Comparison of ENCODE assay signal across 20 cellular contexts in the genomic region with DNA sequence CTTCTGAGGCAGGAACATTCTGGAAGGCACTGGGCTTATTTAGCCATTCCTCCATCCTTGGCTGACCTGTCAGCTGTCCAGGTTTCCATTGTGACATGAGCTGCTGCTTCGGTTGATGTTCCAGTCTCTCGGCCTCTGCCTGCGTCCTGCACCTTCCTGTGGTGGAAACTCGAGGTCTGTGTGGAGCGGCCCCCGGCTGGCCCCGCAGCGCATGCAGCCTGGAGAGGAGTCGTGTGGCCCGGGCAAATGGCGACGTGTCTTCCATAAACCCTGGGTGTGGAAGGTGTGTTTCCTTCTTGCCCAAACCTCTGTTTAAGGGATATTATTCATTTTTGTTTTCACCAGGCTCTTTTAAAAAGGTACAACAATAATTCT.
"Had no signal": no experiment of that assay in that cellular context is flagged by ENCODE, and none has a peak within 500 bp of the region (broad histone marks: within the 10 kb centered on the region; RNA-seq: fewer than 3 reads in every experiment).

No MANE protein-coding gene starts in this region.

- H3K4me1 ChIP-seq: foreskin keratinocyte, heart left ventricle, psoas muscle, upper lobe of right lung had no signal

- H3K27ac ChIP-seq: dorsolateral prefrontal cortex, esophagus muscularis mucosa, foreskin keratinocyte, gastroesophageal sphincter, heart left ventricle, hepatocyte, psoas muscle, transverse colon, upper lobe of right lung, vagina had no signal

- H3K36me3 ChIP-seq: esophagus muscularis mucosa, gastroesophageal sphincter, heart left ventricle, transverse colon, upper lobe of right lung, vagina had no signal

- H3K4me3 ChIP-seq: dorsolateral prefrontal cortex, esophagus muscularis mucosa, gastroesophageal sphincter, heart left ventricle, hepatocyte, psoas muscle, transverse colon, upper lobe of right lung, vagina had no signal

- H3K27me3 ChIP-seq: hepatocyte, vagina had no signal

- H3K9me3 ChIP-seq: esophagus muscularis mucosa, gastroesophageal sphincter, heart left ventricle, psoas muscle, transverse colon, upper lobe of right lung, vagina had no signal

- DNase-seq: dorsolateral prefrontal cortex; effector CD4-positive, alpha-beta T cell; endodermal cell; foreskin keratinocyte; mesenchymal stem cell; midbrain; nephron progenitor cell; nucleus accumbens; small intestine; stimulated activated CD4-positive, alpha-beta T cell treated with anti-CD3 and anti-CD28 coated beads, Interleukin-15, amount 100 ng/mL, for 24 hours; stimulated activated CD4-positive, alpha-beta T cell treated with anti-CD3 and anti-CD28 coated beads, Interleukin-2, amount 100 ng/mL, for 48 hours; stimulated activated naive B cell treated with anti-CD40 and anti-IgM and Interleukin-4, amounts not matched to agents 10 μg/mL and 1 μg/mL and 100 μg/mL, for 72 hours; transverse colon; upper lobe of right lung had no signal
